8 cellular contexts compared by ENCODE assay signal in genomic region chr2:138501427-138502252, GRCh38. TPM values are rescaled to one million over a fixed set of nuclear protein-coding genes. Genes with fewer than 3 reads are reported as not detected.
DNase-seq lines count a peak whose midpoint lies in the region; ATAC-seq, FAIRE-seq and TF ChIP-seq lines count a peak whose summit lies in the region.

Gene SPOPL, plus strand, starts transcription at chr2:138501770. Its CDS starts 48,447 bp downstream, at chr2:138550217.

- ATAC-seq in GM21619 (IDR thresholded peaks at IDR 0.05; ENCODE audit: unreplicated experiment) (peak; percentile 64), naive B cell (ENCODE audit: low read depth in 2 of 2) (peak; percentile 73 to 74)
- peak; percentile 85 to 88 for ATAC-seq in activated T-cell treated with anti-CD3 and anti-CD28 coated beads, Interleukin-2, amount 50 U/mL, for 72 hours (replicated peaks in 1 of 2)
- peak; percentile 93 for ATAC-seq in stimulated activated memory B cell treated with anti-CD40 and anti-IgM and Interleukin-4, amounts not matched to agents 10 μg/mL and 1 μg/mL and 100 μg/mL, for 72 hours

- H3K36me3 Mint-ChIP-seq in activated T-cell treated with anti-CD3 and anti-CD28 coated beads, Interleukin-2, amount 50 U/mL, for 72 hours (ENCODE audit: insufficient read depth in 2 of 2) = peaks cover 6 to 9% of the 10 kb centered on the region in 2 donors
- peaks cover 0 to 9% of the 10 kb centered on the region in 2 donors for H3K36me3 Mint-ChIP-seq in naive B cell
- H3K36me3 Mint-ChIP-seq in stimulated activated memory B cell treated with anti-CD40 and anti-IgM and Interleukin-4, amounts not matched to agents 10 μg/mL and 1 μg/mL and 100 μg/mL, for 72 hours = peaks cover 27% of the 10 kb centered on the region

- no peaks in the 10 kb centered on the region for H3K27me3 Mint-ChIP-seq in activated T-cell treated with anti-CD3 and anti-CD28 coated beads, Interleukin-2, amount 50 U/mL, for 72 hours (ENCODE audit: low read depth)
- no peaks in the 10 kb centered on the region for H3K27me3 Mint-ChIP-seq in naive B cell
- H3K27me3 Mint-ChIP-seq in stimulated activated memory B cell treated with anti-CD40 and anti-IgM and Interleukin-4, amounts not matched to agents 10 μg/mL and 1 μg/mL and 100 μg/mL, for 72 hours = no peaks in the 10 kb centered on the region

- peak in 4 of 6 experiments; percentile 5 to 32 (median 22) for TF ChIP-seq CTCF in esophagus squamous epithelium (IDR thresholded peaks at IDR 0.05)

- no peaks in the 10 kb centered on the region for H3K9me3 Mint-ChIP-seq in activated T-cell treated with anti-CD3 and anti-CD28 coated beads, Interleukin-2, amount 50 U/mL, for 72 hours
- H3K9me3 Mint-ChIP-seq in naive B cell = peaks cover 0 to 1% (median 0%) of the 10 kb centered on the region in 7 donors
- no peaks in the 10 kb centered on the region for H3K9me3 Mint-ChIP-seq in stimulated activated memory B cell treated with anti-CD40 and anti-IgM and Interleukin-4, amounts not matched to agents 10 μg/mL and 1 μg/mL and 100 μg/mL, for 72 hours

- H3K27me3 ChIP-seq in esophagus squamous epithelium = no peaks in the 10 kb centered on the region

- H3K4me3 Mint-ChIP-seq in activated T-cell treated with anti-CD3 and anti-CD28 coated beads, Interleukin-2, amount 50 U/mL, for 72 hours = peak within 1 kb of the TSS; percentile 96 to 98
- H3K4me3 Mint-ChIP-seq in naive B cell = peak within 1 kb of the TSS; percentile 95 to 100 (median 98)
- peak within 1 kb of the TSS; percentile 94 for H3K4me3 Mint-ChIP-seq in stimulated activated memory B cell treated with anti-CD40 and anti-IgM and Interleukin-4, amounts not matched to agents 10 μg/mL and 1 μg/mL and 100 μg/mL, for 72 hours

- H3K27ac ChIP-seq in esophagus squamous epithelium = peak within 1 kb of the TSS; percentile 95 to 98 (median 95)

- no peaks in the 10 kb centered on the region for H3K9me3 ChIP-seq in esophagus squamous epithelium

- peak within 1 kb of the TSS; percentile 65 for H3K4me3 ChIP-seq in Jurkat, Clone E6-1 (ENCODE audit: low read length)
- H3K4me3 ChIP-seq in esophagus squamous epithelium = peak within 1 kb of the TSS; percentile 85 to 99 (median 96)

- H3K27ac Mint-ChIP-seq in activated T-cell treated with anti-CD3 and anti-CD28 coated beads, Interleukin-2, amount 50 U/mL, for 72 hours = peak within 1 kb of the TSS; percentile 98
- peak within 1 kb of the TSS; percentile 95 to 99 (median 98) for H3K27ac Mint-ChIP-seq in naive B cell
- peak within 1 kb of the TSS; percentile 92 for H3K27ac Mint-ChIP-seq in stimulated activated memory B cell treated with anti-CD40 and anti-IgM and Interleukin-4, amounts not matched to agents 10 μg/mL and 1 μg/mL and 100 μg/mL, for 72 hours

- WGBS in esophagus squamous epithelium, 2 donors = 0% methylated on average over 6 to 7 of the region's 86 CpGs

- H3K4me1 Mint-ChIP-seq in activated T-cell treated with anti-CD3 and anti-CD28 coated beads, Interleukin-2, amount 50 U/mL, for 72 hours (ENCODE audit: low read depth) = peaks cover 43% of the 10 kb centered on the region
- peaks cover 34 to 50% (median 43%) of the 10 kb centered on the region in 3 donors for H3K4me1 Mint-ChIP-seq in naive B cell
- H3K4me1 Mint-ChIP-seq in stimulated activated memory B cell treated with anti-CD40 and anti-IgM and Interleukin-4, amounts not matched to agents 10 μg/mL and 1 μg/mL and 100 μg/mL, for 72 hours = peaks cover 37% of the 10 kb centered on the region

- peak in 2 of 4 donors; percentile 47 to 60 for TF ChIP-seq POLR2A in esophagus squamous epithelium (IDR thresholded peaks at IDR 0.05)

- intact Hi-C loops in esophagus squamous epithelium (cut with DNase I) = no loop called here

- no peaks in the 10 kb centered on the region for H3K36me3 ChIP-seq in esophagus squamous epithelium

- no peak for FAIRE-seq in RCC 7860 (lab: Jason Lieb, UNC)

- H3K4me1 ChIP-seq in esophagus squamous epithelium = peaks cover 19 to 55% (median 24%) of the 10 kb centered on the region in 3 donors

- DNase-seq in DMS79 (lab: John Stamatoyannopoulos, UW) = peak; percentile 74
- peak; percentile 21 for DNase-seq in Jurkat, Clone E6-1 (ENCODE audit: low read depth, low spot score)
- DNase-seq in RCC 7860 (ENCODE audit: low spot score) = peak; percentile 79
- peak; percentile 87 to 91 for DNase-seq in activated T-cell treated with anti-CD3 and anti-CD28 coated beads, Interleukin-2, amount 50 U/mL, for 72 hours
- peak; percentile 26 for DNase-seq in esophagus squamous epithelium (lab: John Stamatoyannopoulos, UW)
- peak; percentile 88 for DNase-seq in naive B cell

RNA-seq across cellular contexts. Expression of gene SPOPL, which starts in this region (rescaled TPM):
- 4.3 TPM for polyA plus RNA-seq in Jurkat, Clone E6-1 (2012; ENCODE audit: insufficient read depth, insufficient read length)
- 10 to 100 TPM; 12.1 to 17.3 TPM for total RNA-seq in activated T-cell treated with anti-CD3 and anti-CD28 coated beads, Interleukin-2, amount 50 U/mL, for 72 hours
- 10 to 100 TPM in 3 of 4 donors, 1 to 10 TPM in 1; 8.4 to 21.2 (median 13.3) TPM for total RNA-seq in esophagus squamous epithelium
- 10 to 100 TPM in 1 of 6 donors, 1 to 10 TPM in 5; 7.1 to 10.8 (median 7.9) TPM for polyA plus RNA-seq in naive B cell (ENCODE audit: low read depth in 6 of 6)

Comparison
In these comparisons a context has a peak if more than half of its experiments do, and no peak if none do; other contexts are left out.
1. Peak in every context shown above with its lines: DNase-seq, ATAC-seq, H3K4me3 ChIP-seq and H3K27ac ChIP-seq.
2. DNase-seq: peak in every context shown above with its lines; median percentile 89 in activated T-cell treated with anti-CD3 and anti-CD28 coated beads, Interleukin-2, amount 50 U/mL, for 72 hours; 88 in naive B cell; 79 in RCC 7860; 74 in DMS79; 26 in esophagus squamous epithelium; 21 in Jurkat, Clone E6-1.